ENCODE assay signal across 8 cellular contexts in the genomic region with DNA sequence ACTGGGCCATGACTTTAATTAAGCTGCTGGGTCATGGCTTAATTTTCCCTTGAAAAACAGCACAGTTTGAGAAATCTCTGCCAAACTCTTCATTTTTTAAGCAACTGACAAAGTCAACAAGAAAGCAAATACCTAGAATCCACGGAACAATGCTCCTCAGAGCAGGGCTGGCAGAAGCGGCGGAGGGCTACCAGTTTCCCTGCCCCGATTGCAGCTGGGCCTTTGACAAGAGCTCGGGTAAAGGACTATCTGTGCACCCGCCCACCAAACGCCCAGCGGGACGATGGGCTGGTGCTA. TPM values are rescaled to one million over a fixed set of nuclear protein-coding genes. Genes with fewer than 3 reads are reported as not detected.
DNase-seq lines count a peak whose midpoint lies in the region; ATAC-seq and TF ChIP-seq lines count a peak whose summit lies in the region.

No MANE protein-coding gene starts in this region.

- H3K9me3 Mint-ChIP-seq in naive thymus-derived CD4-positive, alpha-beta T cell: peaks cover 0 to 1% (median 0%) of the 10 kb centered on the region in 11 donors

- CTCF ChIA-PET in naive thymus-derived CD4-positive, alpha-beta T cell (lab: Charles Lee): no interaction called here

- no peaks in the 10 kb centered on the region for H3K36me3 ChIP-seq in GM06990 (ENCODE audit: control insufficient read depth, insufficient read depth, low read length)
- no peaks in the 10 kb centered on the region for H3K36me3 ChIP-seq in ectodermal cell (ENCODE audit: control insufficient read depth, insufficient read depth, low read length)
- no peaks in the 10 kb centered on the region for H3K36me3 ChIP-seq in naive thymus-derived CD4-positive, alpha-beta T cell (ENCODE audit: control insufficient read depth in 2 of 3, insufficient read depth in 3 of 3, low read length in 3 of 3)

- H3K4me3 Mint-ChIP-seq in naive thymus-derived CD4-positive, alpha-beta T cell: peak overlapping the region; percentile 45 to 80 (median 72)

- H3K4me1 ChIP-seq in ectodermal cell (ENCODE audit: control insufficient read depth, insufficient read depth, low read length): peaks cover 14% of the 10 kb centered on the region
- H3K4me1 ChIP-seq in naive thymus-derived CD4-positive, alpha-beta T cell (ENCODE audit: control insufficient read depth in 2 of 2, insufficient read depth in 2 of 2, low read length in 2 of 2): no peaks in the 10 kb centered on the region

- POLR2A ChIA-PET in naive thymus-derived CD4-positive, alpha-beta T cell (lab: Charles Lee): no interaction called here

- no peaks in the 10 kb centered on the region for H3K9me3 ChIP-seq in ectodermal cell (ENCODE audit: control insufficient read depth, low read length)
- no peaks in the 10 kb centered on the region for H3K9me3 ChIP-seq in naive thymus-derived CD4-positive, alpha-beta T cell (ENCODE audit: control insufficient read depth in 2 of 3, low read length in 3 of 3)

- H3K4me3 ChIP-seq in GM06990 (replicated peaks; ENCODE audit: low read depth, low read length) (peak overlapping the region; percentile 90), ectodermal cell (ENCODE audit: insufficient read depth, low read depth, low read length) (peak overlapping the region; percentile 74)
- no peak overlapping the region for H3K4me3 ChIP-seq in naive thymus-derived CD4-positive, alpha-beta T cell (ENCODE audit: low read length)

- DNase-seq in GM06990 (ENCODE audit: extremely low read depth, insufficient read length) (no peak), NCI-H2081 treated with DMSO at 0.1 percent for 48 hours (lab: John Stamatoyannopoulos, UW) (peak; percentile 22), NCI-H1436 treated with DMSO at 0.1 percent for 48 hours (lab: John Stamatoyannopoulos, UW) (no peak)
- no peak for DNase-seq in naive thymus-derived CD4-positive, alpha-beta T cell

- no peak for ATAC-seq in naive thymus-derived CD4-positive, alpha-beta T cell
- ATAC-seq in GM19463 (IDR thresholded peaks at IDR 0.05; ENCODE audit: unreplicated experiment) (no peak), HG02973 (IDR thresholded peaks at IDR 0.05; ENCODE audit: unreplicated experiment) (no peak), GM18907 (IDR thresholded peaks at IDR 0.05; ENCODE audit: unreplicated experiment) (no peak)

- no peak for TF ChIP-seq CTCF in GM06990 (IDR thresholded peaks at IDR 0.05; ENCODE audit: insufficient read depth, low read length, poor library complexity, severe bottlenecking)

- intact Hi-C loops in naive thymus-derived CD4-positive, alpha-beta T cell (cut with micrococcal nuclease): loop anchor here in 1 of 2 donors (10.0 kb wide), 1 partner anchor 360 kb away; a partner anchor contains a TSS

- peaks cover 0 to 4% (median 0%) of the 10 kb centered on the region in 5 donors for H3K36me3 Mint-ChIP-seq in naive thymus-derived CD4-positive, alpha-beta T cell

- H3K27me3 Mint-ChIP-seq in naive thymus-derived CD4-positive, alpha-beta T cell: peaks cover 47 to 62% (median 52%) of the 10 kb centered on the region in 5 donors

- peak overlapping the region; percentile 88 for H3K27ac ChIP-seq in ectodermal cell (ENCODE audit: insufficient read depth, low read depth, low read length, poor library complexity, severe bottlenecking)
- no peak overlapping the region for H3K27ac ChIP-seq in naive thymus-derived CD4-positive, alpha-beta T cell (ENCODE audit: low read depth, low read length)

- 0 to 1% methylated on average over 9 of the region's 9 CpGs for WGBS in ectodermal cell, 2 experiments

- H3K27ac Mint-ChIP-seq in naive thymus-derived CD4-positive, alpha-beta T cell: peak overlapping the region in 1 of 9 donors; percentile 7

- no peaks in the 10 kb centered on the region for H3K27me3 ChIP-seq in GM06990 (replicated peaks; ENCODE audit: control insufficient read depth, insufficient read depth, low read length)
- no peaks in the 10 kb centered on the region for H3K27me3 ChIP-seq in ectodermal cell (ENCODE audit: control insufficient read depth, insufficient read depth, low read length, poor library complexity, severe bottlenecking)
- H3K27me3 ChIP-seq in naive thymus-derived CD4-positive, alpha-beta T cell (ENCODE audit: control insufficient read depth in 2 of 2, insufficient read depth in 2 of 2, low read length in 2 of 2): no peaks in the 10 kb centered on the region

- peaks cover 4 to 16% (median 12%) of the 10 kb centered on the region in 7 donors for H3K4me1 Mint-ChIP-seq in naive thymus-derived CD4-positive, alpha-beta T cell

RNA-seq across cellular contexts. Expression of a gene that starts 1.2 kb away (rescaled TPM):
- polyA plus RNA-seq in ectodermal cell (2013, experiment 1 of 4): 34.5 TPM
- 33.9 TPM for polyA plus RNA-seq in ectodermal cell (2013, experiment 2 of 4)
- 33.7 TPM for polyA plus RNA-seq in ectodermal cell (2013, experiment 3 of 4)
- polyA plus RNA-seq in ectodermal cell (2013, experiment 4 of 4): 37.5 TPM
- 1 to 10 TPM in 3 of 5 experiments, under 1 TPM in 2; 0.43 to 5.5 (median 1.0) TPM for total RNA-seq in naive thymus-derived CD4-positive, alpha-beta T cell
- polyA plus RNA-seq in naive thymus-derived CD4-positive, alpha-beta T cell: not detected
